In the genomic region with DNA sequence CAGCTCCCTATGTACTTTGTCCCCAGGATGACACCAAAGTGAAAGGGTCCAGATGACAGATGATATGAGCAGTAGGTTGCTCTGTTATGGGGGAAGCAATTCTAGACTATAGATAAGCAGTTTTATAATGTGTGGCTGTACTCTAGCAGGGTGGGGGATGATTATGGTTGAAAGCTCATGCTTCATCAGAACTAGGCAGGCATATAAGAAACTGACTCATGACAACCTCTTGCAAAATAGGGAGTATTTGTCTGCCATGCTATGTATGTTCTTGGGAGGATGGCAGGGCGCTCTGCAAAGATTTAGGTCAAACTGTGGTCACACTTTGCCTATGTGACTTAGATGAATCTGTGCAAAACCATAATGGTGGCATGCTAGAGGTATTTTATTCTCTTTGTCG, we compare ENCODE assay signal across 16 cellular contexts.
DNase-seq lines count a peak whose midpoint lies in the region; ATAC-seq and TF ChIP-seq lines count a peak whose summit lies in the region.
"Had no signal": no experiment of that assay in that cellular context is flagged by ENCODE, and none has a peak within 500 bp of the region (broad histone marks: within the 10 kb centered on the region; RNA-seq: fewer than 3 reads in every experiment).

No MANE protein-coding gene starts in this region.

- DNase-seq in GM23248 (peak; percentile 60), NB4 (ENCODE audit: low read depth) (peak; percentile 10), adipocyte (ENCODE audit: low read depth) (peak; percentile 23), mucosa of descending colon (no peak), NCI-H1436 treated with DMSO at 0.1 percent for 48 hours (lab: John Stamatoyannopoulos, UW) (no peak), NOMO-1 treated with DMSO at 0.1 percent for 48 hours (lab: John Stamatoyannopoulos, UW; ENCODE audit: unreplicated experiment) (no peak), SHP77 treated with DMSO at 0.1 percent for 48 hours (lab: John Stamatoyannopoulos, UW) (no peak)
- DNase-seq: CD4-positive, alpha-beta T cell; DMS79 treated with DMSO at 0.1 percent for 48 hours; HFFc6; MG63; NCI-H1694; NCI-H2107; Right ventricle myocardium superior had no signal

- peaks cover 8% of the 10 kb centered on the region; the same call in 1 of the 2 replicates for H3F3A ChIP-seq in GM23248 (ENCODE audit: insufficient read depth)

- ATAC-seq in mucosa of descending colon, result peak; percentile 43
- ATAC-seq: SK-N-SH treated with all-trans-retinoic acid at 6 μM for 48 hours had no signal

- H3K9me3 ChIP-seq in GM23248 (ENCODE audit: low read depth) (no peaks in the 10 kb centered on the region), adipocyte (ENCODE audit: control insufficient read depth, low read length) (no peaks in the 10 kb centered on the region), mucosa of descending colon (no peaks in the 10 kb centered on the region)
- H3K9me3 ChIP-seq: MG63 had no signal

- TF ChIP-seq POLR2A in NB4 (IDR thresholded peaks at IDR 0.05; ENCODE audit: extremely low read depth, insufficient read length), result no peak

- no peaks in the 10 kb centered on the region for H4K20me1 ChIP-seq in GM23248 (ENCODE audit: insufficient read depth)

- peaks cover 12% of the 10 kb centered on the region for H3K4me1 ChIP-seq in GM23248 (ENCODE audit: insufficient read depth)
- peaks cover 2% of the 10 kb centered on the region for H3K4me1 ChIP-seq in adipocyte (ENCODE audit: control insufficient read depth, insufficient read depth, low read length)
- H3K4me1 ChIP-seq in mucosa of descending colon (ENCODE audit: low read depth), result no peaks in the 10 kb centered on the region

- H3K9ac ChIP-seq in GM23248, result no peak overlapping the region
- no peak overlapping the region for H3K9ac ChIP-seq in adipocyte (ENCODE audit: low read length)
- H3K9ac ChIP-seq: KMS-11 had no signal

- H3K27me3 ChIP-seq in GM23248 (replicated peaks; ENCODE audit: insufficient read depth) (no peaks in the 10 kb centered on the region; the same call in 1 of the 2 replicates), adipocyte (replicated peaks; ENCODE audit: control insufficient read depth, insufficient read depth, low read length) (peaks cover 2% of the 10 kb centered on the region)
- H3K27me3 ChIP-seq: MG63 had no signal

- no peak overlapping the region for H2AFZ ChIP-seq in GM23248

- no peaks in the 10 kb centered on the region for H3K79me2 ChIP-seq in GM23248 (ENCODE audit: insufficient read depth)

- intact Hi-C loops in mucosa of descending colon (cut with DNase I, micrococcal nuclease), result loop anchor here in 1 of 2 donors (5.0 kb wide), 1 partner anchor 219 kb away; no protein-coding TSS in a partner anchor

- TF ChIP-seq CTCF in NB4 (IDR thresholded peaks at IDR 0.05; ENCODE audit: low read depth, low read length), result no peak
- no peak for TF ChIP-seq CTCF in mucosa of descending colon (IDR thresholded peaks at IDR 0.05)

- H3K9me2 ChIP-seq in GM23248 (ENCODE audit: insufficient read depth), result no peaks in the 10 kb centered on the region

- H3K36me3 ChIP-seq in GM23248 (ENCODE audit: low read depth) (no peaks in the 10 kb centered on the region), adipocyte (ENCODE audit: control insufficient read depth, insufficient read depth, low read length, severe bottlenecking) (no peaks in the 10 kb centered on the region), mucosa of descending colon (ENCODE audit: low read depth) (no peaks in the 10 kb centered on the region)
- H3K36me3 ChIP-seq: MG63 had no signal

- H3K4me2 ChIP-seq in GM23248 (ENCODE audit: unreplicated experiment), result no peak overlapping the region
- H3K4me2 ChIP-seq: KMS-11 had no signal

- no peak overlapping the region for H3K27ac ChIP-seq in GM23248
- H3K27ac ChIP-seq: KMS-11 had no signal

- WGBS in GM23248 (ENCODE audit: low coverage in 1 of 2, low lambda C conversion rate in 2 of 2, missing lambda C conversion rate in 2 of 2), 2 experiments, result 72 to 76% methylated on average over 2 of the region's 2 CpGs

- in situ Hi-C loops in GM23248 (cut with MboI), result no loop called here

- no peak overlapping the region for H3K4me3 ChIP-seq in GM23248
- H3K4me3 ChIP-seq in NB4 (ENCODE audit: low read depth, low read length), result no peak overlapping the region
- no peak overlapping the region for H3K4me3 ChIP-seq in adipocyte (ENCODE audit: low read length)
- no peak overlapping the region for H3K4me3 ChIP-seq in mucosa of descending colon
- H3K4me3 ChIP-seq: MG63 had no signal

Comparison
In these comparisons a context has a peak if more than half of its experiments do, and no peak if none do; other contexts are left out.
1. DNase-seq: peak in GM23248 (single experiment), NB4 (single experiment) and adipocyte (single experiment); none in mucosa of descending colon (0 of 3), NCI-H1436 treated with DMSO at 0.1 percent for 48 hours (single experiment), NOMO-1 treated with DMSO at 0.1 percent for 48 hours (single experiment) and SHP77 treated with DMSO at 0.1 percent for 48 hours (single experiment).